In the genomic region with DNA sequence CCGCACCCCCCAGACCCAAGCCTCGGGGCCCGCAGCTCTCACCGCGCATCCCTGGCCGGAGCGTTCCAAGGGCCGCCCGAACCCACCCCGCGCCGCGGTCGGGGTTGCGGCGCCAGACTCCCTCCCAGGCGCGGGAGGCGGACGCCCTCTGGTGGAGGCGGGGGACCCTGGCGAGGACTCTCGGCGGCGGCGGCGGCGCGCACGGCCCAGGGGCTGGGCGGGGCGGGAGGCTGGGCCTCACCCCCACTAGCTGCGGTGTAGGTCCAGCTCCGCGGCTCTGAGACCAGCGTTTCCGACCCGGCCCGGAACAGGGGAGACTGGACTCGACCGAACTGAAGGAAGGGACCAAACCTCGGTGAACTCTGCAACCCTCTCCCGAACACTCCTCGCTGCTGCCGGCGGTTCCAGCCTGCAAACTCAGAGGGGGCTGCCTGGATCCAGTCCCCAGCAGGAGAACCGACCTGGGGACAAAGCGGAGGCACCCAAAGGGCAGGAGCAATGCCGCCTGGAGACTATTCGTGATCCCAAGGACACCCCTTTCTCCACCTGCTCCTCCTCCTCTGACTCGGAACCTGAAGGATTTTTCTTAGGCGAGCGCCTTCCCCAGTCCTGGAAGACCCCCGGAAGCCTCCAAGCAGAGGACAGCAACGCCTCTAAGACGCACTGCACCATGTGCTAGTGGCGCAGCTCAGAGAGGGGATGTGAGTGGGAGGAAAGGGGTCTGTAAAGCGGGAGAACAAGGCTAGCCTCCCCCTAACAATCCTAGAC, we compare ENCODE assay signal across 8 cellular contexts.
A peak's percentile ranks its signal among the peaks of the same experiment; 100 is the strongest.
DNase-seq lines count a peak whose midpoint lies in the region; ATAC-seq and TF ChIP-seq lines count a peak whose summit lies in the region.

No MANE protein-coding gene starts in this region.

- peak; percentile 91 for DNase-seq in NCI-H2196 (lab: John Stamatoyannopoulos, UW; ENCODE audit: unreplicated experiment)
- DNase-seq in activated CD4-positive, CD25-positive, alpha-beta regulatory T cell (lab: John Stamatoyannopoulos, UW) = peak; percentile 75 to 86 (median 84)
- DNase-seq in cardiac fibroblast (ENCODE audit: low read depth in 2 of 2) = peak; percentile 80 to 82
- peak; percentile 92 for DNase-seq in islet precursor cell
- DNase-seq in stimulated activated CD4-positive, alpha-beta T cell treated with anti-CD3 and anti-CD28 coated beads, Interleukin-12 subunit alpha, Interleukin-12 subunit beta, amount 100 ng/mL, for 4 hours = peak; percentile 89

- ATAC-seq in GM18505 (IDR thresholded peaks at IDR 0.05; ENCODE audit: unreplicated experiment) (peak; percentile 45), HG02981 (IDR thresholded peaks at IDR 0.05; ENCODE audit: unreplicated experiment) (peak; percentile 55)

- TF ChIP-seq CTCF in 22Rv1 (IDR thresholded peaks at IDR 0.05) (peak; percentile 87), cardiac fibroblast (IDR thresholded peaks at IDR 0.05; ENCODE audit: low read depth, low read length) (no peak)

- TF ChIP-seq POLR2A in GM18505 (IDR thresholded peaks at IDR 0.05; ENCODE audit: borderline replicate concordance, extremely low read depth, insufficient read depth, insufficient read length) = peak; percentile 33

- peak overlapping the region; percentile 77 to 96 for H3K4me3 ChIP-seq in cardiac fibroblast (replicated peaks in 1 of 2; ENCODE audit: low read depth in 2 of 2, low read length in 2 of 2)

- H3K27ac ChIP-seq in 22Rv1 = peak overlapping the region; percentile 88

Comparison
In these comparisons a context has a peak if more than half of its experiments do, and no peak if none do; other contexts are left out.
1. Peak in every context shown above with its lines: DNase-seq, ATAC-seq, H3K4me3 ChIP-seq and H3K27ac ChIP-seq.